ENCODE assay signal across 10 cellular contexts in the genomic region with DNA sequence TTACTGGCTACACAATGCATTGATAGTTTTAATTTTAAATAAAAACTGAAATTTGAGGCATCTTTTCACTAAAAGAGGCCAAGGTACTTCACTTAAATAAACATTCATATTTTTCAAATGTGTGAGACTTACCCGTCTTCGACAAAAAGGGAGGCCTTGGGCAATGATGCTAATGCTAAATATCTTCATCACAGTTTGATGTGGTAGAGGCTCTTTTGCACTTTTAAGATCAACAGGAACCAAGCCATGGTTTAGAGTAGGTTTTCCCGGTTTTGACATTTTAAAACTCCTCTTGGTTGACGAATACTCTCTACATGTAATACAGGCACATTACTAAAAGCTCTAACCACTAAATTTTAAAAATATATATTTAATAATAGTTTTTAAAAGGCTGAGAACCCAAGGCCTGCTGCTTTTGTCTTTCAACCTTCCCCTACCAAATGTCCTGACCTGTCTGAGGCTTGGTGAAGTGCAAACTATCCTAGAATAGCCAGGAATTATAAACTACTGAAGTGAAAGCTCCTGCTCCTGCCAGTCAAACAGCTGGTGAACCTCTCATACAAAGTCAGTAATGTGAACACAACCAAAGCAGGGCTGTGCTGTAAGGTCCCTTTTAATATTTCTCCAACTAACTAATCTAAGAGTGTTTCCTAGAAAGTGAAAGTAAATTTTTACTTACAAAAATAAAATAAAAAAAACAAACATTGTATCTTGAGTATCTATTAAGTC.
A peak's percentile ranks its signal among the peaks of the same experiment; 100 is the strongest.
DNase-seq lines count a peak whose midpoint lies in the region; ATAC-seq and TF ChIP-seq lines count a peak whose summit lies in the region.
"Had no signal": no experiment of that assay in that cellular context is flagged by ENCODE, and none has a peak within 500 bp of the region (broad histone marks: within the 10 kb centered on the region; RNA-seq: fewer than 3 reads in every experiment).

No MANE protein-coding gene starts in this region.

- peak overlapping the region; percentile 81 for H3K4me3 Mint-ChIP-seq in CD4-positive, alpha-beta T cell
- no peak overlapping the region for H3K4me3 Mint-ChIP-seq in H9
- H3K4me3 Mint-ChIP-seq in activated naive CD8-positive, alpha-beta T cell treated with anti-CD3 and anti-CD28 coated beads for 36 hours, result peak overlapping the region; percentile 68

- no peaks in the 10 kb centered on the region for H3K27me3 ChIP-seq in CD4-positive, alpha-beta T cell (ENCODE audit: control insufficient read depth, insufficient read depth, low read length)
- H3K27me3 ChIP-seq in H9 (ENCODE audit: insufficient read depth, low read length) (no peaks in the 10 kb centered on the region), mesenchymal stem cell (ENCODE audit: control insufficient read depth in 1 of 2, insufficient read depth in 1 of 2, low read length in 2 of 2) (no peaks in the 10 kb centered on the region)

- no peaks in the 10 kb centered on the region for H3K27me3 Mint-ChIP-seq in CD4-positive, alpha-beta T cell
- H3K27me3 Mint-ChIP-seq in H9 (ENCODE audit: low read depth), result no peaks in the 10 kb centered on the region
- H3K27me3 Mint-ChIP-seq in activated naive CD8-positive, alpha-beta T cell treated with anti-CD3 and anti-CD28 coated beads for 36 hours, result no peaks in the 10 kb centered on the region

- H2BK15ac ChIP-seq in H9 (ENCODE audit: low read depth, low read length), result no peak overlapping the region
- H2BK15ac ChIP-seq in mesenchymal stem cell (ENCODE audit: low read depth, poor library complexity, severe bottlenecking), result no peak overlapping the region

- H3K56ac ChIP-seq in H9 (ENCODE audit: insufficient read length, low read depth, low read length), result no peak overlapping the region

- H3K4ac ChIP-seq in H9 (ENCODE audit: low read depth, low read length) (no peak overlapping the region), mesenchymal stem cell (ENCODE audit: low read depth in 1 of 2, low read length in 2 of 2) (no peak overlapping the region)

- intact Hi-C loops in CD4-positive, alpha-beta T cell (cut with DNase I, micrococcal nuclease), result no loop called here

- H3K18ac ChIP-seq in H9 (ENCODE audit: insufficient read length, low read depth, low read length) (no peak overlapping the region), mesenchymal stem cell (ENCODE audit: low read depth in 1 of 2, low read length in 2 of 2) (no peak overlapping the region)

- H4K20me1 ChIP-seq in H9 (ENCODE audit: control insufficient read depth, insufficient read depth, insufficient read length), result no peaks in the 10 kb centered on the region

- H3K4me1 Mint-ChIP-seq in CD4-positive, alpha-beta T cell (ENCODE audit: low read depth), result peaks cover 34% of the 10 kb centered on the region
- H3K4me1 Mint-ChIP-seq in H9, result peaks cover 12 to 15% of the 10 kb centered on the region in 2 experiments
- peaks cover 17% of the 10 kb centered on the region for H3K4me1 Mint-ChIP-seq in activated naive CD8-positive, alpha-beta T cell treated with anti-CD3 and anti-CD28 coated beads for 36 hours

- peaks cover 4% of the 10 kb centered on the region; the same call in 1 of the 2 replicates for H3K4me1 ChIP-seq in H9 (ENCODE audit: insufficient read depth, low read length)
- no peaks in the 10 kb centered on the region for H3K4me1 ChIP-seq in mesenchymal stem cell (ENCODE audit: control insufficient read depth, insufficient read depth, low read depth, low read length)

- no peak overlapping the region for H4K5ac ChIP-seq in H9 (ENCODE audit: insufficient read length, low read depth, low read length)

- peak overlapping the region; percentile 77 for H3K27ac Mint-ChIP-seq in CD4-positive, alpha-beta T cell
- H3K27ac Mint-ChIP-seq in H9, result peak overlapping the region in 2 of 3 experiments; percentile 79 to 93; a peak in 3 of 7 replicates
- peak overlapping the region; percentile 64 for H3K27ac Mint-ChIP-seq in activated naive CD8-positive, alpha-beta T cell treated with anti-CD3 and anti-CD28 coated beads for 36 hours

- H2BK120ac ChIP-seq in H9 (ENCODE audit: low read depth, low read length, poor library complexity, severe bottlenecking), result no peak overlapping the region
- H2BK120ac ChIP-seq in mesenchymal stem cell (ENCODE audit: low read depth, low read length), result no peak overlapping the region

- CTCF ChIA-PET in CD4-positive, alpha-beta T cell (lab: Charles Lee), result no interaction called here
- CTCF ChIA-PET in HEK293T (lab: Yijun Ruan, JAX), result no interaction called here

- ATAC-seq in CD4-positive, alpha-beta T cell (ENCODE audit: poor library complexity), result peak; percentile 78
- ATAC-seq in GM21381 (IDR thresholded peaks at IDR 0.05; ENCODE audit: unreplicated experiment), result no peak
- ATAC-seq: K562 had no signal

- H2AK5ac ChIP-seq in H9 (ENCODE audit: insufficient read length, low read length) (no peak overlapping the region), mesenchymal stem cell (ENCODE audit: low read length, severe bottlenecking) (no peak overlapping the region)

- H4K8ac ChIP-seq in H9 (replicated peaks; ENCODE audit: insufficient read length, low read depth, low read length), result no peak overlapping the region
- H4K8ac ChIP-seq in mesenchymal stem cell (ENCODE audit: low read length), result no peak overlapping the region

- H2BK12ac ChIP-seq in H9 (ENCODE audit: insufficient read length, low read depth, low read length) (no peak overlapping the region), mesenchymal stem cell (ENCODE audit: low read length in 2 of 2) (no peak overlapping the region)

- H3K4me2 ChIP-seq in H9 (ENCODE audit: insufficient read depth, insufficient read length, low read length), result no peak overlapping the region
- H3K4me2 ChIP-seq in mesenchymal stem cell (ENCODE audit: low read length, poor library complexity, severe bottlenecking), result no peak overlapping the region

- H2BK5ac ChIP-seq in H9 (ENCODE audit: insufficient read length, low read length), result no peak overlapping the region
- no peak overlapping the region for H2BK5ac ChIP-seq in mesenchymal stem cell (ENCODE audit: low read depth, low read length, poor library complexity, severe bottlenecking)

- WGBS in H9 (ENCODE audit: extremely low coverage, insufficient read length, low lambda C conversion rate), result no CpG with 5 or more reads among the region's 4 CpGs
- 94% methylated on average over 2 of the region's 4 CpGs for WGBS in mesenchymal stem cell

- no peaks in the 10 kb centered on the region for H3K79me2 ChIP-seq in H9 (ENCODE audit: insufficient read depth, low read length)

- no peak overlapping the region for H3K27ac ChIP-seq in CD4-positive, alpha-beta T cell (ENCODE audit: low read depth, low read length)
- H3K27ac ChIP-seq in H9 (ENCODE audit: insufficient read length, low read depth, low read length), result no peak overlapping the region
- H3K27ac ChIP-seq in mesenchymal stem cell (ENCODE audit: low read length, poor library complexity, severe bottlenecking), result no peak overlapping the region

- no peak overlapping the region for H3T11ph ChIP-seq in H9 (ENCODE audit: low read length)

- H3K9ac ChIP-seq in H9 (ENCODE audit: extremely low read depth, insufficient read length, low read length), result no peak overlapping the region
- peak overlapping the region; percentile 82 for H3K9ac ChIP-seq in mesenchymal stem cell (ENCODE audit: low read length)

- H3K36me3 ChIP-seq in mesenchymal stem cell (ENCODE audit: control insufficient read depth in 1 of 2, insufficient read depth in 2 of 2, low read depth in 1 of 2, low read length in 2 of 2), result no peaks in the 10 kb centered on the region

- H2AFZ ChIP-seq in H9 (ENCODE audit: low read length) (no peak overlapping the region), mesenchymal stem cell (ENCODE audit: low read depth, low read length) (no peak overlapping the region)

- H3K9me3 Mint-ChIP-seq in CD4-positive, alpha-beta T cell, result no peaks in the 10 kb centered on the region
- no peaks in the 10 kb centered on the region for H3K9me3 Mint-ChIP-seq in H9
- H3K9me3 Mint-ChIP-seq in activated naive CD8-positive, alpha-beta T cell treated with anti-CD3 and anti-CD28 coated beads for 36 hours, result peaks cover 1% of the 10 kb centered on the region

- H3K23ac ChIP-seq in H9 (ENCODE audit: insufficient read length, low read depth, low read length) (no peak overlapping the region), mesenchymal stem cell (ENCODE audit: low read length in 2 of 2) (no peak overlapping the region)

- no peak for TF ChIP-seq CTCF in CD4-positive, alpha-beta T cell (IDR thresholded peaks at IDR 0.05)
- no peak for TF ChIP-seq CTCF in H9 (conservative IDR thresholded peaks at IDR 0.05)

- H3K14ac ChIP-seq in H9 (ENCODE audit: insufficient read depth, low read length) (no peak overlapping the region), mesenchymal stem cell (ENCODE audit: low read length in 2 of 2) (no peak overlapping the region)

- no peaks in the 10 kb centered on the region for H3K23me2 ChIP-seq in H9 (ENCODE audit: insufficient read length, low read depth, low read length, poor library complexity, severe bottlenecking)

- POLR2A ChIA-PET in CD4-positive, alpha-beta T cell (lab: Charles Lee), result interaction anchor here (0.8 kb wide), 1 partner anchor 310 kb away, joined by 3 read pairs; no protein-coding TSS in a partner anchor
- POLR2A ChIA-PET in HEK293T (lab: Yijun Ruan, JAX), result no interaction called here

- no peaks in the 10 kb centered on the region for H3K36me3 Mint-ChIP-seq in CD4-positive, alpha-beta T cell (ENCODE audit: low read depth)
- H3K36me3 Mint-ChIP-seq in H9 (ENCODE audit: insufficient read depth in 1 of 3, low read depth in 3 of 3), result peaks cover 0 to 3% (median 0%) of the 10 kb centered on the region in 3 experiments; a peak in 2 of 7 replicates
- H3K36me3 Mint-ChIP-seq in activated naive CD8-positive, alpha-beta T cell treated with anti-CD3 and anti-CD28 coated beads for 36 hours, result peaks cover 7% of the 10 kb centered on the region

- H3K4me3 ChIP-seq in mesenchymal stem cell (ENCODE audit: insufficient read depth in 1 of 2, low read depth in 1 of 2, low read length in 2 of 2), result peak overlapping the region in 1 of 2 experiments; percentile 67
- H3K4me3 ChIP-seq: K562 had no signal

- no peak for DNase-seq in CD4-positive, alpha-beta T cell
- DNase-seq in H9 (no peak), mesenchymal stem cell (peak; percentile 37), Ammon's horn (ENCODE audit: low spot score) (no peak), activated gamma-delta T cell (lab: John Stamatoyannopoulos, UW) (no peak), HEK293T (ENCODE audit: extremely low spot score) (no peak)
- no peak for DNase-seq in activated naive CD8-positive, alpha-beta T cell treated with anti-CD3 and anti-CD28 coated beads for 36 hours
- DNase-seq: activated effector memory CD4-positive, alpha-beta T cell treated with anti-CD3 and anti-CD28 coated beads, Interleukin-2, amount 50 U/mL, for 16 hours had no signal

- no peaks in the 10 kb centered on the region for H3K9me3 ChIP-seq in CD4-positive, alpha-beta T cell (ENCODE audit: control insufficient read depth, low read length)
- no peaks in the 10 kb centered on the region for H3K9me3 ChIP-seq in H9 (ENCODE audit: control insufficient read depth, low read depth, low read length)
- H3K9me3 ChIP-seq in mesenchymal stem cell (ENCODE audit: control insufficient read depth, low read length), result no peaks in the 10 kb centered on the region

- no peak overlapping the region for H2BK20ac ChIP-seq in H9 (ENCODE audit: low read depth, low read length, poor library complexity, severe bottlenecking)

- H3K79me1 ChIP-seq in H9 (ENCODE audit: insufficient read depth, low read depth, low read length, poor library complexity, severe bottlenecking) (no peaks in the 10 kb centered on the region), mesenchymal stem cell (replicated peaks; ENCODE audit: low read length, poor library complexity, severe bottlenecking) (peaks cover 10% of the 10 kb centered on the region)

- no peak overlapping the region for H4K91ac ChIP-seq in H9 (ENCODE audit: insufficient read length, low read depth, low read length)
- H4K91ac ChIP-seq in mesenchymal stem cell (ENCODE audit: low read length), result no peak overlapping the region

Comparison
In these comparisons a context has a peak if more than half of its experiments do, and no peak if none do; other contexts are left out.
1. H3K4me3 Mint-ChIP-seq: peak in CD4-positive, alpha-beta T cell (single experiment) and activated naive CD8-positive, alpha-beta T cell treated with anti-CD3 and anti-CD28 coated beads for 36 hours (single experiment); none in H9 (0 of 2).
2. Peak in every context shown above with its lines, with median percentiles within 50 percentile points of each other: H3K27ac Mint-ChIP-seq.